In genomic region chr12:25184132-25184531, GRCh38 we compare ENCODE assay signal across 21 cellular contexts. TPM values are rescaled to one million over a fixed set of nuclear protein-coding genes. Genes with fewer than 3 reads are reported as not detected.
"Had no signal": no experiment of that assay in that cellular context is flagged by ENCODE, and none has a peak within 500 bp of the region (broad histone marks: within the 10 kb centered on the region; RNA-seq: fewer than 3 reads in every experiment).

No MANE protein-coding gene starts in this region.

- H3K36me3 Mint-ChIP-seq: brain had no signal

- H3K27ac Mint-ChIP-seq: activated B cell treated with CpG ODN at 0.5 μM for 24 hours; activated T-cell treated with anti-CD3 and anti-CD28 coated beads, Interleukin-2, amount 50 U/mL, for 72 hours; brain had no signal

- H3K27me3 Mint-ChIP-seq: activated B cell treated with CpG ODN at 0.5 μM for 24 hours, brain had no signal

- H3K4me3 Mint-ChIP-seq: activated B cell treated with CpG ODN at 0.5 μM for 24 hours; activated T-cell treated with anti-CD3 and anti-CD28 coated beads, Interleukin-2, amount 50 U/mL, for 72 hours; brain; central memory CD8-positive, alpha-beta T cell had no signal

- ATAC-seq: PC-3 had no signal

- DNase-seq: activated B cell treated with CpG ODN at 0.5 μM for 24 hours; activated CD4-positive, alpha-beta T cell treated with anti-CD3 and anti-CD28 coated beads for 4 hours; activated CD4-positive, alpha-beta T cell treated with anti-CD3 and anti-CD28 coated beads, Interleukin-2, amount 50 U/mL, for 4 hours; activated CD8-positive, alpha-beta memory T cell treated with anti-CD3 and anti-CD28 coated beads for 24 hours; activated T-cell treated with anti-CD3 and anti-CD28 coated beads, Interleukin-2, amount 50 U/mL, for 72 hours; amygdala; IMR-90; Kasumi-1; KBM-7; NCI-H1048; NCI-H146; NCI-H187 treated with DMSO at 0.1 percent for 48 hours; NCI-H2081 treated with DMSO at 0.1 percent for 48 hours; NCI-H446; NCI-H524; PC-3; SHP77 treated with DMSO at 0.1 percent for 48 hours; T-helper 2 cell; T1000 had no signal

- H3K9me3 Mint-ChIP-seq: central memory CD8-positive, alpha-beta T cell had no signal

RNA-seq across cellular contexts. Expression of gene DNAI7, which starts 10.8 kb away (rescaled TPM):
- total RNA-seq: PC-3 had no signal
